ENCODE assay signal across 10 cellular contexts in the genomic region with DNA sequence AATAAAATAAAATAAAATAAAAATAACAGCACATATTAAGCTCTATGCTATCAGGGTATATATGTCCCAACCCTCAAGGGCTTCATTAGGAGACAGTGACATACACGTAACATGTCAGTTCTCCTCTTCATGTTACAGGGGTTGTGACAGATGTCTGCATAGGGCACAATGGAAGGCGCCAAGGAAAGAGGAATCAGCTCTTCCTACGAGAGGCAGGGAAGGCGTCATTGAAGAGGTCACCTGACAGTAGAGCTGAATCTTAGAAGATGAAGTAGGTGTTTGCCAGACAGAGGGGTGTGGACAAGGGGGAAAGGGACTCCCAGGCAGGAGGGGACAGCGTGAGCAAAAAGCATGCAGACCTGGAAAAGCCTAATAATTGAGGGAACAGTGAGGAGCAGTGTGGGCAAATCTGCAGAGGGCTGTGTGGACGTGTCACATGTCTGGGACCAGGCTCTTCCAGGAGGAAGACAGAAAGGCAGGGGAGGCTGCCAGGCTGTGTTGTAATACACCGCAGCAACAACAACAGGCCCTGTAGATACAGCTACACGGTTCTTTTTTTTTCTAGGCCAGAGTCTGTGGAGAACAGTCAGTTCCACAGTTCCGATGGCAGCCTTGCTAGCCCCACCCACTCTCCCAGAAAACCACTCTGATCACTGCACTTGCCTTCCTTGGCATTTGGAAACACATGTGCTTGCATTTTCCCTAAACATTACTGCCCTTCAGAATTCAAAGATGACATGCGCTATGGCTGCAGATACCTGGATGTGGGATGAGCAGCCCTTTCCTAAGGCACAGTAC. TPM values are rescaled to one million over a fixed set of nuclear protein-coding genes. Genes with fewer than 3 reads are reported as not detected.
DNase-seq lines count a peak whose midpoint lies in the region; ATAC-seq and TF ChIP-seq lines count a peak whose summit lies in the region.
"Had no signal": no experiment of that assay in that cellular context is flagged by ENCODE, and none has a peak within 500 bp of the region (broad histone marks: within the 10 kb centered on the region; RNA-seq: fewer than 3 reads in every experiment).

No MANE protein-coding gene starts in this region.

- peaks cover 15% of the 10 kb centered on the region for H3K4me1 Mint-ChIP-seq in osteocyte (ENCODE audit: unreplicated experiment)

- DNase-seq in AG20443 (ENCODE audit: low spot score): peak; percentile 78
- DNase-seq in Right ventricle myocardium superior: peak; percentile 93
- peak; percentile 73 for DNase-seq in osteocyte (ENCODE audit: extremely low spot score, unreplicated experiment)
- no peak for DNase-seq in GM19240 (ENCODE audit: insufficient read length, low spot score)
- DNase-seq in stimulated activated CD4-positive, alpha-beta T cell treated with anti-CD3 and anti-CD28 coated beads, Interleukin-4, amount 100 ng/mL, for 24 hours: no peak
- DNase-seq in T-helper 9 cell: no peak
- DNase-seq: CD4-positive, CD25-positive, alpha-beta regulatory T cell; stimulated activated CD4-positive, alpha-beta T cell treated with anti-CD3 and anti-CD28 coated beads, Interleukin-2, amount 100 ng/mL, for 24 hours had no signal

- no peaks in the 10 kb centered on the region for H3K27me3 Mint-ChIP-seq in osteocyte (ENCODE audit: unreplicated experiment)

- H3K4me3 Mint-ChIP-seq in osteocyte (ENCODE audit: unreplicated experiment): no peak overlapping the region

- peaks cover 4% of the 10 kb centered on the region for H3K9me3 Mint-ChIP-seq in osteocyte (ENCODE audit: unreplicated experiment)
- H3K9me3 Mint-ChIP-seq: CD4-positive, CD25-positive, alpha-beta regulatory T cell had no signal

- intact Hi-C loops in Right ventricle myocardium superior (cut with DNase I): no loop called here

- no peak for TF ChIP-seq CTCF in VCaP (conservative IDR thresholded peaks at IDR 0.05)
- no peak for TF ChIP-seq CTCF in osteocyte (IDR thresholded peaks at IDR 0.05)

- no peaks in the 10 kb centered on the region for H3K36me3 Mint-ChIP-seq in osteocyte (ENCODE audit: unreplicated experiment)
- H3K36me3 Mint-ChIP-seq: CD4-positive, CD25-positive, alpha-beta regulatory T cell had no signal

- 0 out of 2 replicates have a peak overlapping the region, but pooled peaks have one; percentile 19 for H3K27ac ChIP-seq in VCaP

- peak; percentile 76 for ATAC-seq in Right ventricle myocardium superior (ENCODE audit: poor library complexity)
- no peak for ATAC-seq in GM18867 (IDR thresholded peaks at IDR 0.05; ENCODE audit: unreplicated experiment)

- H3K27ac Mint-ChIP-seq in osteocyte (ENCODE audit: unreplicated experiment): peak overlapping the region; percentile 46

RNA-seq across cellular contexts. Expression of a gene that starts 2.5 kb away (rescaled TPM):
- 106 TPM for total RNA-seq in Right ventricle myocardium superior
- 108 and 112 TPM in 2 replicates for total RNA-seq in osteocyte

RNA-seq across cellular contexts. Expression of a gene that starts 45.6 kb away (rescaled TPM):
- total RNA-seq in Right ventricle myocardium superior (not detected), osteocyte (1.3 and 2.5 TPM in 2 replicates)

Comparison
In these comparisons a context has a peak if more than half of its experiments do, and no peak if none do; other contexts are left out.
1. DNase-seq: peak in AG20443 (single experiment), Right ventricle myocardium superior (single experiment) and osteocyte (single experiment); none in GM19240 (single experiment), stimulated activated CD4-positive, alpha-beta T cell treated with anti-CD3 and anti-CD28 coated beads, Interleukin-4, amount 100 ng/mL, for 24 hours (single experiment) and T-helper 9 cell (single experiment).